In genomic region chr19:31255174-31255862, GRCh38 we compare ENCODE assay signal across 22 cellular contexts.
"Had no signal": no experiment of that assay in that cellular context is flagged by ENCODE, and none has a peak within 500 bp of the region (broad histone marks: within the 10 kb centered on the region; RNA-seq: fewer than 3 reads in every experiment).

No MANE protein-coding gene starts in this region.

- H3K27ac Mint-ChIP-seq: activated B cell treated with CpG ODN at 0.5 μM for 24 hours; activated CD4-positive, alpha-beta memory T cell treated with anti-CD3 and anti-CD28 coated beads, Interleukin-2, amount 10 ng/mL, durations not matched to agents 7 days and 5 days; activated naive CD4-positive, alpha-beta T cell treated with anti-CD3 and anti-CD28 coated beads for 36 hours; activated naive CD8-positive, alpha-beta T cell treated with anti-CD3 and anti-CD28 coated beads, Interleukin-2, amount 50 U/mL, for 24 hours; activated T-cell treated with anti-CD3 and anti-CD28 coated beads, Interleukin-2, amount 50 U/mL, for 24 hours; naive thymus-derived CD4-positive, alpha-beta T cell; stimulated activated naive B cell treated with anti-CD40 and anti-IgM and Interleukin-4, amounts not matched to agents 10 μg/mL and 1 μg/mL and 100 μg/mL, for 72 hours; T-helper 2 cell treated with Interferon-gamma antibody and Interleukin-4, amounts not matched to agents 5 μg/mL and 100 μg/mL, for 36 hours had no signal

- H3K36me3 Mint-ChIP-seq: naive thymus-derived CD4-positive, alpha-beta T cell; stimulated activated naive B cell treated with anti-CD40 and anti-IgM and Interleukin-4, amounts not matched to agents 10 μg/mL and 1 μg/mL and 100 μg/mL, for 72 hours had no signal

- H3K27me3 ChIP-seq: colonic mucosa, gastroesophageal sphincter, heart left ventricle, ovary, right lobe of liver had no signal

- H3K27ac ChIP-seq: colonic mucosa, gastroesophageal sphincter, heart left ventricle, ovary, psoas muscle, right lobe of liver, tibial artery had no signal

- H3K9me3 Mint-ChIP-seq: activated CD4-positive, alpha-beta memory T cell treated with anti-CD3 and anti-CD28 coated beads, Interleukin-2, amount 10 ng/mL, durations not matched to agents 7 days and 5 days; activated naive CD4-positive, alpha-beta T cell treated with anti-CD3 and anti-CD28 coated beads for 36 hours; activated naive CD8-positive, alpha-beta T cell treated with anti-CD3 and anti-CD28 coated beads, Interleukin-2, amount 50 U/mL, for 24 hours; activated T-cell treated with anti-CD3 and anti-CD28 coated beads, Interleukin-2, amount 50 U/mL, for 24 hours; central memory CD8-positive, alpha-beta T cell; naive thymus-derived CD4-positive, alpha-beta T cell; T-helper 2 cell treated with Interferon-gamma antibody and Interleukin-4, amounts not matched to agents 5 μg/mL and 100 μg/mL, for 36 hours had no signal

- H3K36me3 ChIP-seq: colonic mucosa, gastroesophageal sphincter, heart left ventricle, ovary, right lobe of liver, tibial artery had no signal

- H3K4me3 Mint-ChIP-seq: activated B cell treated with CpG ODN at 0.5 μM for 24 hours; activated CD4-positive, alpha-beta memory T cell treated with anti-CD3 and anti-CD28 coated beads, Interleukin-2, amount 10 ng/mL, durations not matched to agents 7 days and 5 days; activated naive CD4-positive, alpha-beta T cell treated with anti-CD3 and anti-CD28 coated beads for 36 hours; activated naive CD8-positive, alpha-beta T cell treated with anti-CD3 and anti-CD28 coated beads, Interleukin-2, amount 50 U/mL, for 24 hours; activated T-cell treated with anti-CD3 and anti-CD28 coated beads, Interleukin-2, amount 50 U/mL, for 24 hours; central memory CD8-positive, alpha-beta T cell; naive thymus-derived CD4-positive, alpha-beta T cell; stimulated activated naive B cell treated with anti-CD40 and anti-IgM and Interleukin-4, amounts not matched to agents 10 μg/mL and 1 μg/mL and 100 μg/mL, for 72 hours; T-helper 2 cell treated with Interferon-gamma antibody and Interleukin-4, amounts not matched to agents 5 μg/mL and 100 μg/mL, for 36 hours had no signal

- DNase-seq: activated B cell treated with CpG ODN at 0.5 μM for 24 hours; activated CD4-positive, alpha-beta memory T cell treated with anti-CD3 and anti-CD28 coated beads, Interleukin-2, amount 10 ng/mL, durations not matched to agents 7 days and 5 days; activated CD4-positive, alpha-beta T cell treated with anti-CD3 and anti-CD28 coated beads for 48 hours; activated naive CD4-positive, alpha-beta T cell treated with anti-CD3 and anti-CD28 coated beads for 36 hours; activated naive CD8-positive, alpha-beta T cell treated with anti-CD3 and anti-CD28 coated beads, Interleukin-2, amount 50 U/mL, for 24 hours; activated T-cell treated with anti-CD3 and anti-CD28 coated beads, Interleukin-2, amount 50 U/mL, for 24 hours; aorta; colonic mucosa; erythroblast; heart left ventricle; left ventricle myocardium superior; naive thymus-derived CD4-positive, alpha-beta T cell; ovary; psoas muscle; stimulated activated CD4-positive, alpha-beta T cell treated with anti-CD3 and anti-CD28 coated beads, Interleukin-4, amount 100 ng/mL, for 4 hours; stimulated activated naive B cell treated with anti-CD40 and anti-IgM and Interleukin-4, amounts not matched to agents 10 μg/mL and 1 μg/mL and 100 μg/mL, for 72 hours; substantia nigra; tibial artery had no signal

- H3K4me1 ChIP-seq: colonic mucosa, psoas muscle, right lobe of liver, tibial artery had no signal

- H3K4me1 Mint-ChIP-seq: activated B cell treated with CpG ODN at 0.5 μM for 24 hours; activated CD4-positive, alpha-beta memory T cell treated with anti-CD3 and anti-CD28 coated beads, Interleukin-2, amount 10 ng/mL, durations not matched to agents 7 days and 5 days; activated naive CD8-positive, alpha-beta T cell treated with anti-CD3 and anti-CD28 coated beads, Interleukin-2, amount 50 U/mL, for 24 hours; central memory CD8-positive, alpha-beta T cell; stimulated activated naive B cell treated with anti-CD40 and anti-IgM and Interleukin-4, amounts not matched to agents 10 μg/mL and 1 μg/mL and 100 μg/mL, for 72 hours had no signal

- H3K4me3 ChIP-seq: colonic mucosa, gastroesophageal sphincter, heart left ventricle, ovary, psoas muscle, right lobe of liver, tibial artery had no signal

- ATAC-seq: activated naive CD8-positive, alpha-beta T cell treated with anti-CD3 and anti-CD28 coated beads, Interleukin-2, amount 50 U/mL, for 24 hours; gastroesophageal sphincter; heart left ventricle; left ventricle myocardium superior; naive thymus-derived CD4-positive, alpha-beta T cell; right lobe of liver; stimulated activated naive B cell treated with anti-CD40 and anti-IgM and Interleukin-4, amounts not matched to agents 10 μg/mL and 1 μg/mL and 100 μg/mL, for 72 hours had no signal

- H3K9me3 ChIP-seq: colonic mucosa, gastroesophageal sphincter, heart left ventricle, ovary, psoas muscle, right lobe of liver, tibial artery had no signal

- H3K27me3 Mint-ChIP-seq: activated B cell treated with CpG ODN at 0.5 μM for 24 hours; stimulated activated naive B cell treated with anti-CD40 and anti-IgM and Interleukin-4, amounts not matched to agents 10 μg/mL and 1 μg/mL and 100 μg/mL, for 72 hours had no signal
